In the genomic region with DNA sequence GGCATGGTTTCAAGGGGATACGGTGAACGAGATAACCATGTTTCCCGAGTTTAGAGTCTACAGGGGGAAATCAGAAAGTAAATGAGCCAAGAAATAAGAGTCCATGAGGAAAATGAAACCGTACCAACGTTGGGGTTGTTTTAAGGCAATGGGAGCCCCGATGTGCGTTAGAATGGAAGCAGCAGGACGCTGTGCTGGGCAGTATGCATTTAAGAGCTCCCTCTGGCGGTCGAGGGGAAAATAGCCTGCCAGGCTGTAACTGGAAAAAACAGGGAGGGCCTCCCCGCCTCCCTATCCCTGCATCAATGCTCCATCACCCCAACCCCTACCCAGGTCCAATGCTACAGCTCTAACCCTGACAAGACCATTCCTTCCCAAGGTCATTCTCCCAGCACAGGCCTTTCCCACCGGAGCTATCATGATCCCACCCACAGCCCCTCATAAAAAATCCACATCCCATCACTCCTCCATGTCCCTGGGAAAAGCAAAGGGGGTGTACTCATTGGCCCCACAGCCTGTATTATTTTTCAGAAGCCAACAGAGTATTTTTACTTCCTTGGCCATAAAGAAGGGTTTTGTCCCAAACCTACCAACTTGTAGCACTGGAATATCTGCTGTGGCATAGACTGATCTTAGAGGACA, we compare ENCODE assay signal across 8 cellular contexts.
DNase-seq lines count a peak whose midpoint lies in the region; ATAC-seq and TF ChIP-seq lines count a peak whose summit lies in the region.

No MANE protein-coding gene starts in this region.

- no peak for DNase-seq in GM06990 (ENCODE audit: extremely low read depth, insufficient read length)
- peak; percentile 38 to 58 for DNase-seq in Kasumi-1 (lab: John Stamatoyannopoulos, UW)
- DNase-seq in SW480 (ENCODE audit: low spot score) = peak; percentile 50
- DNase-seq in cardiac fibroblast (ENCODE audit: low read depth in 2 of 2) = peak; percentile 25 to 33
- peak; percentile 64 for DNase-seq in lower lobe of right lung
- DNase-seq in stimulated activated CD8-positive, alpha-beta memory T cell treated with anti-CD3 and anti-CD28 coated beads, Interleukin-7, amount 100 ng/mL, for 4 hours (ENCODE audit: low read depth in 2 of 2) = peak; percentile 2 to 3
- no peak for DNase-seq in effector CD8-positive, alpha-beta T cell (lab: John Stamatoyannopoulos, UW)

- ATAC-seq in lower lobe of right lung (peak; percentile 73 to 79), HG03439 (IDR thresholded peaks at IDR 0.05; ENCODE audit: unreplicated experiment) (no peak)

- no peaks in the 10 kb centered on the region for H3K27me3 ChIP-seq in GM06990 (replicated peaks; ENCODE audit: control insufficient read depth, insufficient read depth, low read length)
- H3K27me3 ChIP-seq in lower lobe of right lung (ENCODE audit: low read depth) = no peaks in the 10 kb centered on the region

- H3K4me1 ChIP-seq in lower lobe of right lung = no peaks in the 10 kb centered on the region

- H3K36me3 ChIP-seq in GM06990 (ENCODE audit: control insufficient read depth, insufficient read depth, low read length) = no peaks in the 10 kb centered on the region
- no peaks in the 10 kb centered on the region for H3K36me3 ChIP-seq in lower lobe of right lung

- H3K9me3 ChIP-seq in lower lobe of right lung = no peaks in the 10 kb centered on the region

- intact Hi-C loops in lower lobe of right lung (cut with DNase I) = loop anchor here (5.0 kb wide), 1 partner anchor 220 kb away; no protein-coding TSS in a partner anchor

- H3K4me3 ChIP-seq in GM06990 (replicated peaks; ENCODE audit: low read depth, low read length) = no peak overlapping the region
- no peak overlapping the region for H3K4me3 ChIP-seq in cardiac fibroblast (replicated peaks in 1 of 2; ENCODE audit: low read depth in 2 of 2, low read length in 2 of 2)
- H3K4me3 ChIP-seq in lower lobe of right lung = no peak overlapping the region

- no peak overlapping the region for H3K27ac ChIP-seq in lower lobe of right lung

- TF ChIP-seq CTCF in GM06990 (IDR thresholded peaks at IDR 0.05; ENCODE audit: insufficient read depth, low read length, poor library complexity, severe bottlenecking) = peak; percentile 89
- TF ChIP-seq CTCF in cardiac fibroblast (IDR thresholded peaks at IDR 0.05; ENCODE audit: low read depth, low read length) = peak; percentile 71
- TF ChIP-seq CTCF in lower lobe of right lung (IDR thresholded peaks at IDR 0.05) = peak; percentile 85

Comparison
In these comparisons a context has a peak if more than half of its experiments do, and no peak if none do; other contexts are left out.
1. DNase-seq: peak in Kasumi-1 (2 of 2), SW480 (single experiment), cardiac fibroblast (2 of 2), lower lobe of right lung (single experiment) and stimulated activated CD8-positive, alpha-beta memory T cell treated with anti-CD3 and anti-CD28 coated beads, Interleukin-7, amount 100 ng/mL, for 4 hours (2 of 2); none in GM06990 (single experiment) and effector CD8-positive, alpha-beta T cell (single experiment).
2. Peak in every context shown above with its lines, with median percentiles within 50 percentile points of each other: CTCF ChIP-seq.